In genomic region chr3:19931767-19932188, GRCh38 we compare ENCODE assay signal across 9 cellular contexts. TPM values are rescaled to one million over a fixed set of nuclear protein-coding genes. Genes with fewer than 3 reads are reported as not detected.
DNase-seq lines count a peak whose midpoint lies in the region; ATAC-seq, FAIRE-seq and TF ChIP-seq lines count a peak whose summit lies in the region.
"Had no signal": no experiment of that assay in that cellular context is flagged by ENCODE, and none has a peak within 500 bp of the region (broad histone marks: within the 10 kb centered on the region; RNA-seq: fewer than 3 reads in every experiment).

No MANE protein-coding gene starts in this region.

- no peaks in the 10 kb centered on the region for H3K4me1 ChIP-seq in IMR-90 (ENCODE audit: control insufficient read depth, insufficient read depth, low read length)

- TF ChIP-seq CTCF in IMR-90 (conservative IDR thresholded peaks at IDR 0.05; ENCODE audit: low read depth, low read length), result no peak

- dilution Hi-C loops in IMR-90 (cut with HindIII; ENCODE audit: low sequenced_read_pairs, unreplicated experiment), result no loop called here

- DNase-seq in GM18507 (ENCODE audit: extremely low spot score, insufficient read length, low read depth) (no peak), IMR-90 (no peak), DMS153 treated with DMSO at 0.1 percent for 48 hours (lab: John Stamatoyannopoulos, UW; ENCODE audit: unreplicated experiment) (no peak), ureter (ENCODE audit: low spot score) (no peak), NCI-H1105 (lab: John Stamatoyannopoulos, UW) (no peak)
- no peak for DNase-seq in stimulated activated CD4-positive, alpha-beta T cell treated with anti-CD3 and anti-CD28 coated beads, Interleukin-4, amount 100 ng/mL, for 4 hours
- DNase-seq: NCI-H1417 had no signal

- in situ Hi-C loops in IMR-90 (cut with MboI; ENCODE audit: low sequenced_read_pairs), result no loop called here

- BruUV-seq in IMR-90 (replicated peaks; lab: Mats Ljungman, UMichigan), result no TSS peak

- no peak overlapping the region for H2AFZ ChIP-seq in IMR-90 (replicated peaks; ENCODE audit: low read length, poor library complexity)

- H2AK9ac ChIP-seq in IMR-90 (replicated peaks; ENCODE audit: low read depth, low read length, poor library complexity), result no peak overlapping the region

- H4K5ac ChIP-seq in IMR-90 (ENCODE audit: low read depth, low read length), result no peak overlapping the region

- peak; percentile 70 for FAIRE-seq in GM18507 (lab: Jason Lieb, UNC)

- H3K56ac ChIP-seq in IMR-90 (ENCODE audit: extremely low read depth, insufficient read depth, low read length), result no peak overlapping the region

- no peaks in the 10 kb centered on the region for H3K9me3 ChIP-seq in IMR-90 (ENCODE audit: control insufficient read depth, insufficient read depth, low read length)

- no peak overlapping the region for H3K23ac ChIP-seq in IMR-90 (ENCODE audit: low read depth, low read length)

- H2BK15ac ChIP-seq in IMR-90 (ENCODE audit: low read depth, low read length), result no peak overlapping the region

- no peaks in the 10 kb centered on the region for H3K9me1 ChIP-seq in IMR-90 (ENCODE audit: insufficient read depth, low read length)

- no peaks in the 10 kb centered on the region for H3K36me3 ChIP-seq in IMR-90 (ENCODE audit: control insufficient read depth, insufficient read depth, low read length)

- H4K91ac ChIP-seq in IMR-90 (ENCODE audit: insufficient read depth, low read depth, low read length), result no peak overlapping the region

- peaks cover 56% of the 10 kb centered on the region for H3K4me1 Mint-ChIP-seq in dendritic cell treated with granulocyte-macrophage colony-stimulating factor and Interleukin-4, amounts not matched to agents 40 ng/mL and 50 ng/mL, for 4 days (ENCODE audit: low read depth)

- H3K4me3 Mint-ChIP-seq in dendritic cell treated with granulocyte-macrophage colony-stimulating factor and Interleukin-4, amounts not matched to agents 40 ng/mL and 50 ng/mL, for 4 days, result peak overlapping the region; percentile 71

- H2AK5ac ChIP-seq in IMR-90 (ENCODE audit: low read depth, low read length), result no peak overlapping the region

- no peaks in the 10 kb centered on the region for H3K36me3 Mint-ChIP-seq in dendritic cell treated with granulocyte-macrophage colony-stimulating factor and Interleukin-4, amounts not matched to agents 40 ng/mL and 50 ng/mL, for 4 days (ENCODE audit: low read depth)

- no peak overlapping the region for H3K4me2 ChIP-seq in IMR-90 (ENCODE audit: low read depth, low read length)

- H4K8ac ChIP-seq in IMR-90 (ENCODE audit: low read depth in 2 of 2, low read length in 2 of 2), result no peak overlapping the region

- H2BK20ac ChIP-seq in IMR-90 (ENCODE audit: low read depth, low read length), result no peak overlapping the region

- H3K9ac ChIP-seq in IMR-90 (ENCODE audit: low read depth, low read length), result no peak overlapping the region

- intact Hi-C loops in IMR-90 (cut with micrococcal nuclease), result no loop called here
- intact Hi-C loops in dendritic cell treated with granulocyte-macrophage colony-stimulating factor and Interleukin-4, amounts not matched to agents 40 ng/mL and 50 ng/mL, for 4 days (cut with micrococcal nuclease), result loop anchor here (1.0 kb wide), 1 partner anchor 16 kb away; the partner anchor contains the start of gene RAB5A

- H3K27ac ChIP-seq in IMR-90 (ENCODE audit: insufficient read depth, low read length), result no peak overlapping the region

- H3K27me3 ChIP-seq in IMR-90 (ENCODE audit: control insufficient read depth, insufficient read depth, low read length), result no peaks in the 10 kb centered on the region

- POLR2A ChIA-PET in IMR-90 (lab: Charles Lee; ENCODE audit: unreplicated experiment), result no interaction called here

- H3K9me3 Mint-ChIP-seq in dendritic cell treated with granulocyte-macrophage colony-stimulating factor and Interleukin-4, amounts not matched to agents 40 ng/mL and 50 ng/mL, for 4 days, result peaks cover 9% of the 10 kb centered on the region

- H3K27ac Mint-ChIP-seq in dendritic cell treated with granulocyte-macrophage colony-stimulating factor and Interleukin-4, amounts not matched to agents 40 ng/mL and 50 ng/mL, for 4 days, result peak overlapping the region; percentile 97

- H3K18ac ChIP-seq in IMR-90 (ENCODE audit: low read depth, low read length), result no peak overlapping the region

- no peaks in the 10 kb centered on the region for H4K20me1 ChIP-seq in IMR-90 (ENCODE audit: insufficient read depth, low read length)

- no peaks in the 10 kb centered on the region for H3K79me1 ChIP-seq in IMR-90 (ENCODE audit: low read depth in 1 of 2, low read length in 2 of 2)

- no peak overlapping the region for H3K4ac ChIP-seq in IMR-90 (ENCODE audit: low read depth, low read length)

- no CpG with 5 or more reads among the region's 1 CpG for WGBS in IMR-90 (ENCODE audit: extremely low coverage in 2 of 2, insufficient read length in 1 of 2), 2 experiments

- H3K27me3 Mint-ChIP-seq in dendritic cell treated with granulocyte-macrophage colony-stimulating factor and Interleukin-4, amounts not matched to agents 40 ng/mL and 50 ng/mL, for 4 days, result peaks cover 10% of the 10 kb centered on the region

- TF ChIP-seq RAD21 in IMR-90 (IDR thresholded peaks at IDR 0.05; ENCODE audit: low read length), result no peak

- no peak overlapping the region for H2BK5ac ChIP-seq in IMR-90 (ENCODE audit: low read depth, low read length, poor library complexity, severe bottlenecking)

- no peak overlapping the region for H3K4me3 ChIP-seq in IMR-90 (ENCODE audit: insufficient read depth, low read depth, low read length)

- H2BK120ac ChIP-seq in IMR-90 (ENCODE audit: low read depth, low read length), result no peak overlapping the region

- CTCF ChIA-PET in IMR-90 (lab: Yijun Ruan, JAX), result no interaction called here

- ATAC-seq in GM21737 (IDR thresholded peaks at IDR 0.05; ENCODE audit: unreplicated experiment) (peak; percentile 33), IMR-90 (ENCODE audit: low read depth) (no peak)

- H3K14ac ChIP-seq in IMR-90 (replicated peaks; ENCODE audit: low read depth, low read length), result no peak overlapping the region

- no peak for TF ChIP-seq POLR2A in IMR-90 (IDR thresholded peaks at IDR 0.05; ENCODE audit: low read depth, low read length)

TF ChIP-seq in IMR-90, 13 proteins besides CTCF, POLR2A, EP300 and RAD21:
- TF ChIP-seq RFX5 (IDR thresholded peaks at IDR 0.05; ENCODE audit: low read depth, low read length) (no peak), NFE2L2 (IDR thresholded peaks at IDR 0.05; ENCODE audit: low read depth, low read length) (peak; percentile 36; the same call in 1 of the 2 replicates), MAFK (IDR thresholded peaks at IDR 0.05; ENCODE audit: low read depth, low read length) (no peak), ELK1 (IDR thresholded peaks at IDR 0.05; ENCODE audit: borderline replicate concordance, low read depth, low read length) (no peak), FOS (IDR thresholded peaks at IDR 0.05; ENCODE audit: low read depth, low read length) (no peak)

RNA-seq across cellular contexts. Expression of gene EFHB, which starts 2.2 kb away (rescaled TPM):
- under 0.01 TPM in 2 replicates for total RNA-seq in IMR-90 (2012; rRNA removed)
- 0.30 and 1.0 TPM in 2 replicates for polyA plus RNA-seq in IMR-90 (2012; rRNA removed)
- polyA plus RNA-seq in IMR-90 (2012; cell fraction: cytosol; rRNA removed), result 0.19 and 0.62 TPM in 2 replicates
- 0.50 TPM in 1 of 2 replicates, not detected in the other for polyA plus RNA-seq in IMR-90 (2012; cell fraction: nucleus; rRNA removed; ENCODE audit: low replicate concordance)
- total RNA-seq in ureter, result not detected

RNA-seq across cellular contexts. Expression of gene RAB5A, which starts 15.1 kb away (rescaled TPM):
- total RNA-seq in IMR-90 (2012; rRNA removed) (46.4 and 82.8 TPM in 2 replicates), ureter (75.6 TPM)
- 33.3 and 37.2 TPM in 2 replicates for polyA plus RNA-seq in IMR-90 (2012; rRNA removed)
- polyA plus RNA-seq in IMR-90 (2012; cell fraction: cytosol; rRNA removed), result 6.8 and 17.0 TPM in 2 replicates
- 7.1 and 15.1 TPM in 2 replicates for polyA plus RNA-seq in IMR-90 (2012; cell fraction: nucleus; rRNA removed; ENCODE audit: low replicate concordance)
